ENCODE assay signal across 2 cellular contexts in genomic region chr2:240344904-240345303, GRCh38.
TF ChIP-seq lines count a peak whose summit lies in the region.

No MANE protein-coding gene starts in this region.

TF ChIP-seq in IMR-90, 13 proteins besides CTCF, POLR2A, EP300 and RAD21:
- TF ChIP-seq CHD1 (IDR thresholded peaks at IDR 0.05; ENCODE audit: low read depth, low read length) (no peak), RFX5 (IDR thresholded peaks at IDR 0.05; ENCODE audit: low read depth, low read length) (no peak), SMC3 (IDR thresholded peaks at IDR 0.05; ENCODE audit: low read depth, low read length) (no peak), MAZ (IDR thresholded peaks at IDR 0.05; ENCODE audit: borderline replicate concordance, low read depth, low read length) (no peak), RCOR1 (IDR thresholded peaks at IDR 0.05; ENCODE audit: insufficient replicate concordance, low read length) (no peak), MAFK (IDR thresholded peaks at IDR 0.05; ENCODE audit: low read depth, low read length) (no peak), FOS (IDR thresholded peaks at IDR 0.05; ENCODE audit: low read depth, low read length) (no peak), ELK1 (IDR thresholded peaks at IDR 0.05; ENCODE audit: borderline replicate concordance, low read depth, low read length) (no peak), CEBPB (IDR thresholded peaks at IDR 0.05; ENCODE audit: low read depth, low read length) (no peak), USF2 (IDR thresholded peaks at IDR 0.05; ENCODE audit: low read depth, low read length) (no peak)

TF ChIP-seq in K562, 482 proteins besides CTCF, POLR2A, EP300 and RAD21:
- TF ChIP-seq NCOA1 (IDR thresholded peaks at IDR 0.05; ENCODE audit: low read depth): no peak
- TF ChIP-seq ZNF584 (CRISPR knock-in tag; IDR thresholded peaks at IDR 0.05; ENCODE audit: low read depth): peak; percentile 99
